ENCODE assay signal across 10 cellular contexts in the genomic region with DNA sequence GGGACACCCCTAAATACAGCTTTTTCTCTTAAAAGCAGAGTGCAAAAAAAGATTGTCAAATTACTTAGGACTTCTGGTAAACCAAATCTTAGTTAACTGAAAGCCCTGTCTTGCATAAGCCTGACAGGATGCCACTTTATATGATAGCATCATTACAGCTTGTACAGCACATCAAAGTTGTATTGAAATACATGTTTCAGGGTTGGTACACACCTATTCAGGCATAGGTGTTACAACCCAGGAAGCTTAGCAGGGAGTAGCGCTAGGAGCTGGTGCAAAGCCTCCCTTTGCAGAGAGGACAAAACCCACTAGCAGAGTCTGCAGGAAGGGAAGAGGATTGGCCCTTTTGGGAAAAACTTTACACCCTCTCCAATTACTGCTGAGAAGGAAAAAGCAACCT.
DNase-seq lines count a peak whose midpoint lies in the region; ATAC-seq and TF ChIP-seq lines count a peak whose summit lies in the region.
"Had no signal": no experiment of that assay in that cellular context is flagged by ENCODE, and none has a peak within 500 bp of the region (broad histone marks: within the 10 kb centered on the region; RNA-seq: fewer than 3 reads in every experiment).

No MANE protein-coding gene starts in this region.

- H3K4me3 Mint-ChIP-seq in activated T-helper 1 cell treated with anti-CD3 and anti-CD28 coated beads, Interleukin-12 subunit alpha, Interleukin-12 subunit beta, Interleukin-2, Interleukin-4 antibody, amounts not matched to agents 30 ng/mL and 10 ng/mL and 1 ng/mL, durations not matched to agents 14 hours and 24 hours and 36 hours, result peak overlapping the region; percentile 59
- no peak overlapping the region for H3K4me3 Mint-ChIP-seq in Caco-2 (ENCODE audit: unreplicated experiment)

- CTCF ChIA-PET in Caco-2 (lab: Charles Lee), result no interaction called here

- H3K9me3 ChIP-seq in right atrium auricular region (no peaks in the 10 kb centered on the region), mesodermal cell (ENCODE audit: control insufficient read depth, low read length) (no peaks in the 10 kb centered on the region), Caco-2 (no peaks in the 10 kb centered on the region)

- in situ Hi-C loops in GM13976 (cut with MboI; ENCODE audit: low sequenced_read_pairs, unreplicated experiment), result no loop called here

- no peaks in the 10 kb centered on the region for H3K27me3 Mint-ChIP-seq in activated T-helper 1 cell treated with anti-CD3 and anti-CD28 coated beads, Interleukin-12 subunit alpha, Interleukin-12 subunit beta, Interleukin-2, Interleukin-4 antibody, amounts not matched to agents 30 ng/mL and 10 ng/mL and 1 ng/mL, durations not matched to agents 14 hours and 24 hours and 36 hours (ENCODE audit: insufficient read depth)
- peaks cover 6% of the 10 kb centered on the region for H3K27me3 Mint-ChIP-seq in Caco-2 (ENCODE audit: insufficient read depth, unreplicated experiment)

- TF ChIP-seq CTCF in right atrium auricular region (IDR thresholded peaks at IDR 0.05) (no peak), GM13976 (IDR thresholded peaks at IDR 0.05; ENCODE audit: borderline replicate concordance, control extremely low read depth, extremely low read depth, insufficient read depth, missing control alignments) (no peak), Caco-2 (IDR thresholded peaks at IDR 0.05; ENCODE audit: insufficient read depth in 1 of 2, low read depth in 1 of 2, low read length in 1 of 2, severe bottlenecking in 1 of 2, unreplicated experiment in 1 of 2) (no peak)

- H3K27me3 ChIP-seq in right atrium auricular region (no peaks in the 10 kb centered on the region), Caco-2 (replicated peaks; ENCODE audit: control insufficient read depth, insufficient read depth, low read length) (no peaks in the 10 kb centered on the region)

- WGBS in mesodermal cell (ENCODE audit: insufficient coverage in 2 of 2), 2 experiments, result no CpG with 5 or more reads among the region's 1 CpG

- H3K4me1 Mint-ChIP-seq in activated T-helper 1 cell treated with anti-CD3 and anti-CD28 coated beads, Interleukin-12 subunit alpha, Interleukin-12 subunit beta, Interleukin-2, Interleukin-4 antibody, amounts not matched to agents 30 ng/mL and 10 ng/mL and 1 ng/mL, durations not matched to agents 14 hours and 24 hours and 36 hours (ENCODE audit: low read depth), result peaks cover 95% of the 10 kb centered on the region
- no peaks in the 10 kb centered on the region for H3K4me1 Mint-ChIP-seq in Caco-2 (ENCODE audit: low read depth, unreplicated experiment)

- H3K27ac Mint-ChIP-seq in activated T-helper 1 cell treated with anti-CD3 and anti-CD28 coated beads, Interleukin-12 subunit alpha, Interleukin-12 subunit beta, Interleukin-2, Interleukin-4 antibody, amounts not matched to agents 30 ng/mL and 10 ng/mL and 1 ng/mL, durations not matched to agents 14 hours and 24 hours and 36 hours, result peak overlapping the region; percentile 87
- no peak overlapping the region for H3K27ac Mint-ChIP-seq in Caco-2 (ENCODE audit: unreplicated experiment)

- POLR2A ChIA-PET in Caco-2 (lab: Charles Lee), result no interaction called here

- no TSS peak for BruUV-seq in Caco-2 (replicated peaks; lab: Mats Ljungman, UMichigan)

- ATAC-seq in Right ventricle myocardium superior (ENCODE audit: poor library complexity), result no peak
- no peak for ATAC-seq in GM21526 (IDR thresholded peaks at IDR 0.05; ENCODE audit: low FRiP score, unreplicated experiment)
- ATAC-seq in HG03342 (IDR thresholded peaks at IDR 0.05; ENCODE audit: unreplicated experiment), result no peak

- intact Hi-C loops in Right ventricle myocardium superior (cut with DNase I) (no loop called here), Caco-2 (cut with micrococcal nuclease; ENCODE audit: unreplicated experiment) (no loop called here)
- intact Hi-C loops in activated T-helper 1 cell treated with anti-CD3 and anti-CD28 coated beads, Interleukin-12 subunit alpha, Interleukin-12 subunit beta, Interleukin-2, Interleukin-4 antibody, amounts not matched to agents 30 ng/mL and 10 ng/mL and 1 ng/mL, durations not matched to agents 14 hours and 24 hours and 36 hours (cut with micrococcal nuclease), result loop anchor here (1.0 to 10.0 kb wide), 4 partner anchors 8 to 1410 kb away; partner anchors contain the start of genes DNAI4, GADD45A and MIER1

- H3K36me3 ChIP-seq in right atrium auricular region (no peaks in the 10 kb centered on the region), mesodermal cell (ENCODE audit: control insufficient read depth, insufficient read depth, low read length) (no peaks in the 10 kb centered on the region), Caco-2 (ENCODE audit: control insufficient read depth, insufficient read depth, low read length) (no peaks in the 10 kb centered on the region)

- DNase-seq in right atrium auricular region (ENCODE audit: low spot score) (no peak), Right ventricle myocardium superior (no peak), GM13976 (ENCODE audit: low spot score) (no peak), Caco-2 (no peak)
- no peak for DNase-seq in activated T-helper 1 cell treated with anti-CD3 and anti-CD28 coated beads, Interleukin-12 subunit alpha, Interleukin-12 subunit beta, Interleukin-2, Interleukin-4 antibody, amounts not matched to agents 30 ng/mL and 10 ng/mL and 1 ng/mL, durations not matched to agents 14 hours and 24 hours and 36 hours (ENCODE audit: low spot score)
- DNase-seq: kidney, NCI-H69 had no signal

- no peaks in the 10 kb centered on the region for H3K9me3 Mint-ChIP-seq in activated T-helper 1 cell treated with anti-CD3 and anti-CD28 coated beads, Interleukin-12 subunit alpha, Interleukin-12 subunit beta, Interleukin-2, Interleukin-4 antibody, amounts not matched to agents 30 ng/mL and 10 ng/mL and 1 ng/mL, durations not matched to agents 14 hours and 24 hours and 36 hours
- no peaks in the 10 kb centered on the region for H3K9me3 Mint-ChIP-seq in Caco-2 (ENCODE audit: unreplicated experiment)

- H3K4me3 ChIP-seq in right atrium auricular region (no peak overlapping the region), mesodermal cell (ENCODE audit: extremely low read depth, insufficient read depth, low read length, poor library complexity, severe bottlenecking) (no peak overlapping the region), Caco-2 (ENCODE audit: low read depth, low read length) (no peak overlapping the region)

- H3K4me1 ChIP-seq in right atrium auricular region (peaks cover 0 to 70% of the 10 kb centered on the region in 2 donors), mesodermal cell (ENCODE audit: control insufficient read depth, insufficient read depth, low read length, poor library complexity, severe bottlenecking) (peaks cover 24% of the 10 kb centered on the region), Caco-2 (no peaks in the 10 kb centered on the region)

- no peaks in the 10 kb centered on the region for H3K36me3 Mint-ChIP-seq in activated T-helper 1 cell treated with anti-CD3 and anti-CD28 coated beads, Interleukin-12 subunit alpha, Interleukin-12 subunit beta, Interleukin-2, Interleukin-4 antibody, amounts not matched to agents 30 ng/mL and 10 ng/mL and 1 ng/mL, durations not matched to agents 14 hours and 24 hours and 36 hours (ENCODE audit: low read depth)
- H3K36me3 Mint-ChIP-seq in Caco-2 (ENCODE audit: insufficient read depth, unreplicated experiment), result no peaks in the 10 kb centered on the region

- peak overlapping the region; percentile 82 to 93 for H3K27ac ChIP-seq in right atrium auricular region
- H3K27ac ChIP-seq in mesodermal cell (ENCODE audit: low read depth, low read length, severe bottlenecking), result peak overlapping the region; percentile 26
